In genomic region chr22:22422629-22423112, GRCh38 we compare ENCODE assay signal across 8 cellular contexts.
DNase-seq lines count a peak whose midpoint lies in the region; ATAC-seq and FAIRE-seq lines count a peak whose summit lies in the region.

No MANE protein-coding gene starts in this region.

- DNase-seq in DMS53 treated with DMSO at 0.1 percent for 48 hours (lab: John Stamatoyannopoulos, UW; ENCODE audit: unreplicated experiment) (peak; percentile 41), HPDE6-E6E7 (ENCODE audit: extremely low spot score) (peak; percentile 17), RCC 7860 (ENCODE audit: low spot score) (peak; percentile 31), glomerular endothelial cell (ENCODE audit: extremely low read depth, low read depth, low spot score) (peak; percentile 10), pulmonary artery endothelial cell (ENCODE audit: low read depth, low spot score) (peak; percentile 11), cerebellum (ENCODE audit: low spot score) (no peak)
- DNase-seq in activated T-helper 1 cell treated with anti-CD3 and anti-CD28 coated beads, Interleukin-2, amount 50 U/mL, for 16 hours (ENCODE audit: low read depth in 1 of 2, low spot score in 1 of 2) = peak; percentile 25 to 26

- ATAC-seq in GM21381 (IDR thresholded peaks at IDR 0.05; ENCODE audit: unreplicated experiment) = peak; percentile 85

- FAIRE-seq in RCC 7860 (lab: Jason Lieb, UNC) = no peak
